In the genomic region with DNA sequence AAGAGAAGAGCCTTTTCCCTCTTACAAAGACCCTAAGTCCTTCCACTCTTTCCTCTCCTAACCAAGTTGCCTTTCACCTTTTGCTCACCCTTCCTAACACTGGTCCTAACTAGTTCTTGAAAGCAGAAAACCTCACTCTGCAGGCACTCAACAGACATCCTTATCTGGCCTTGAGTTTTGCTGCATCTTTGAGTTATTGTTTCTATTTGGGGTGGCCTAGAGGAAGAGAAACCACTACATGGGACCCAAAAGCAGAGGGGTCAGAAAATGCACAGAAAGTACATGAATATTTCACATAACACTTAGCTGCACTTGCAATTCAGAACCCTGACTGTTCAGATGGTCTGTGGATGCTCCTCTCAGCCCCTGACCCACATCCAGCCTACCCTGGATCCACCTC, we compare ENCODE assay signal across 29 cellular contexts.
A peak's percentile ranks its signal among the peaks of the same experiment; 100 is the strongest.
DNase-seq lines count a peak whose midpoint lies in the region; ATAC-seq, FAIRE-seq and TF ChIP-seq lines count a peak whose summit lies in the region.
"Had no signal": no experiment of that assay in that cellular context is flagged by ENCODE, and none has a peak within 500 bp of the region (broad histone marks: within the 10 kb centered on the region; RNA-seq: fewer than 3 reads in every experiment).

No MANE protein-coding gene starts in this region.

- FAIRE-seq in GM12878 (lab: Jason Lieb, UNC), result no peak
- no peak for FAIRE-seq in frontal cortex (lab: Jason Lieb, UNC)
- FAIRE-seq: A549, pancreas had no signal

- H3K9ac ChIP-seq in GM12878 (ENCODE audit: control insufficient read depth, insufficient read depth, low read length), result no peak overlapping the region
- H3K9ac ChIP-seq: GM23248 had no signal

- no peaks in the 10 kb centered on the region for H3K9me3 Mint-ChIP-seq in activated naive CD4-positive, alpha-beta T cell treated with anti-CD3 and anti-CD28 coated beads, Interleukin-2, amount 10 ng/mL, durations not matched to agents 7 days and 5 days
- H3K9me3 Mint-ChIP-seq: activated B cell treated with CpG ODN at 0.5 μM for 24 hours; activated naive CD4-positive, alpha-beta T cell treated with anti-CD3 and anti-CD28 coated beads, Interleukin-2, amount 50 U/mL, for 24 hours; activated T-helper 17 cell treated with anti-CD3 and anti-CD28 coated beads, Interleukin-2, amount 50 U/mL, for 72 hours; stimulated activated naive B cell treated with anti-CD40 and anti-IgM and Interleukin-4, amounts not matched to agents 10 μg/mL and 1 μg/mL and 100 μg/mL, for 72 hours had no signal

- H4K20me1 ChIP-seq in GM12878 (ENCODE audit: control insufficient read depth, insufficient read depth) (no peaks in the 10 kb centered on the region), osteoblast (ENCODE audit: insufficient read depth, low read length) (no peaks in the 10 kb centered on the region)

- H3K4me1 ChIP-seq in GM12878 (ENCODE audit: control insufficient read depth, insufficient read depth, low read length) (no peaks in the 10 kb centered on the region; the same call in 1 of the 2 replicates), osteoblast (ENCODE audit: insufficient read depth, low read length) (no peaks in the 10 kb centered on the region)
- H3K4me1 ChIP-seq: A549, pancreas, SJSA1 had no signal

- intact Hi-C loops in GM12878 (cut with micrococcal nuclease; ENCODE audit: unreplicated experiment), result no loop called here

- H3K27ac ChIP-seq in GM12878 (ENCODE audit: control insufficient read depth, insufficient read depth) (no peak overlapping the region), osteoblast (ENCODE audit: low read depth, low read length) (no peak overlapping the region)
- H3K27ac ChIP-seq: A549, dorsolateral prefrontal cortex, esophagus squamous epithelium, foreskin keratinocyte, GM23248, pancreas, SJSA1 had no signal

- H3K4me1 Mint-ChIP-seq in activated naive CD4-positive, alpha-beta T cell treated with anti-CD3 and anti-CD28 coated beads, Interleukin-2, amount 10 ng/mL, durations not matched to agents 7 days and 5 days, result peaks cover 64% of the 10 kb centered on the region
- H3K4me1 Mint-ChIP-seq: activated B cell treated with CpG ODN at 0.5 μM for 24 hours had no signal

- no peak for TF ChIP-seq POLR2A in GM12878 (IDR thresholded peaks at IDR 0.05; ENCODE audit: low read depth, low read length)

- H3K36me3 ChIP-seq in GM12878 (ENCODE audit: control insufficient read depth in 2 of 2, insufficient read depth in 2 of 2, low read length in 1 of 2) (no peaks in the 10 kb centered on the region), osteoblast (ENCODE audit: insufficient read depth, low read length) (no peaks in the 10 kb centered on the region)
- H3K36me3 ChIP-seq: esophagus squamous epithelium, pancreas, SJSA1 had no signal

- no peak overlapping the region for H3K4me3 ChIP-seq in GM12878
- no peak overlapping the region for H3K4me3 ChIP-seq in osteoblast (ENCODE audit: insufficient read depth, low read length)
- H3K4me3 ChIP-seq: A549, dorsolateral prefrontal cortex, esophagus squamous epithelium, GM23248, pancreas, SJSA1 had no signal

- no peak for DNase-seq in activated naive CD4-positive, alpha-beta T cell treated with anti-CD3 and anti-CD28 coated beads, Interleukin-2, amount 10 ng/mL, durations not matched to agents 7 days and 5 days
- DNase-seq in activated naive CD4-positive, alpha-beta T cell (lab: John Stamatoyannopoulos, UW), result no peak
- DNase-seq in GM12878 (ENCODE audit: low read depth, low spot score) (no peak), frontal cortex (ENCODE audit: low spot score in 2 of 2) (no peak), osteoblast (ENCODE audit: insufficient read length, low spot score, missing footprints) (no peak), occipital lobe (lab: John Stamatoyannopoulos, UW) (no peak)
- DNase-seq: activated B cell treated with CpG ODN at 0.5 μM for 24 hours; activated CD4-positive, alpha-beta T cell treated with anti-CD3 and anti-CD28 coated beads, Interleukin-2, amount 50 U/mL, for 48 hours; AML-193; DMS 273 treated with DMSO at 0.1 percent for 48 hours; dorsolateral prefrontal cortex; esophagus squamous epithelium; foreskin keratinocyte; GM23248; NCI-H1048; NCI-H1694 treated with DMSO at 0.1 percent for 48 hours; NCI-H446 treated with DMSO at 0.1 percent for 48 hours; NCI-H82; nephron progenitor cell; pancreas; RPMI8226; stimulated activated naive B cell treated with anti-CD40 and anti-IgM and Interleukin-4, amounts not matched to agents 10 μg/mL and 1 μg/mL and 100 μg/mL, for 72 hours; substantia nigra had no signal

- RAD21 ChIA-PET in GM12878 (lab: Charles Lee; ENCODE audit: unreplicated experiment), result no interaction called here

- H3K27ac Mint-ChIP-seq in activated naive CD4-positive, alpha-beta T cell treated with anti-CD3 and anti-CD28 coated beads, Interleukin-2, amount 10 ng/mL, durations not matched to agents 7 days and 5 days, result peak overlapping the region; percentile 12
- H3K27ac Mint-ChIP-seq: activated B cell treated with CpG ODN at 0.5 μM for 24 hours; activated naive CD4-positive, alpha-beta T cell treated with anti-CD3 and anti-CD28 coated beads, Interleukin-2, amount 50 U/mL, for 24 hours; activated T-helper 17 cell treated with anti-CD3 and anti-CD28 coated beads, Interleukin-2, amount 50 U/mL, for 72 hours; nephron progenitor cell; stimulated activated naive B cell treated with anti-CD40 and anti-IgM and Interleukin-4, amounts not matched to agents 10 μg/mL and 1 μg/mL and 100 μg/mL, for 72 hours had no signal

- BruUV-seq in GM12878 (replicated peaks; lab: Mats Ljungman, UMichigan), result no TSS peak

- SMC1A ChIA-PET in GM12878 (lab: Charles Lee; ENCODE audit: uncharacterized antibody, unreplicated experiment), result no interaction called here

- TF ChIP-seq RAD21 in GM12878 (IDR thresholded peaks at IDR 0.05; ENCODE audit: insufficient read depth, low read depth, low read length), result no peak

- no peak overlapping the region for H3K4me2 ChIP-seq in GM12878 (ENCODE audit: control insufficient read depth, insufficient read depth)
- H3K4me2 ChIP-seq in osteoblast (ENCODE audit: insufficient read depth, low read length), result no peak overlapping the region
- H3K4me2 ChIP-seq: A549 had no signal

- POLR2A ChIA-PET in GM12878 (lab: Charles Lee), result no interaction called here

- H2AFZ ChIP-seq in GM12878 (ENCODE audit: control insufficient read depth, low read depth, low read length) (no peak overlapping the region), osteoblast (ENCODE audit: low read length) (no peak overlapping the region)
- H2AFZ ChIP-seq: GM23248 had no signal

- H3K27me3 ChIP-seq in GM12878 (replicated peaks in 1 of 2; ENCODE audit: control insufficient read depth in 2 of 2, insufficient read depth in 2 of 2, low read length in 1 of 2), result no peaks in the 10 kb centered on the region
- peaks cover 16% of the 10 kb centered on the region for H3K27me3 ChIP-seq in osteoblast (ENCODE audit: insufficient read depth, low read length)
- H3K27me3 ChIP-seq: foreskin keratinocyte, pancreas had no signal

- CTCF ChIA-PET in activated naive CD4-positive, alpha-beta T cell treated with anti-CD3 and anti-CD28 coated beads, Interleukin-2, amount 10 ng/mL, durations not matched to agents 7 days and 5 days (lab: Charles Lee), result interaction anchor here (1.5 to 2.7 kb wide), 2 partner anchors 14 to 425 kb away, joined by 3 to 10 read pairs; no protein-coding TSS in a partner anchor
- CTCF ChIA-PET in GM12878 (lab: Yijun Ruan, JAX), result interaction anchor here (1.5 kb wide), 1 partner anchor 15 kb away, joined by 3 read pairs; no protein-coding TSS in a partner anchor

- no peak overlapping the region for H3K4me3 Mint-ChIP-seq in activated naive CD4-positive, alpha-beta T cell treated with anti-CD3 and anti-CD28 coated beads, Interleukin-2, amount 10 ng/mL, durations not matched to agents 7 days and 5 days
- H3K4me3 Mint-ChIP-seq: activated B cell treated with CpG ODN at 0.5 μM for 24 hours; activated naive CD4-positive, alpha-beta T cell treated with anti-CD3 and anti-CD28 coated beads, Interleukin-2, amount 50 U/mL, for 24 hours; activated T-helper 17 cell treated with anti-CD3 and anti-CD28 coated beads, Interleukin-2, amount 50 U/mL, for 72 hours; nephron progenitor cell; stimulated activated naive B cell treated with anti-CD40 and anti-IgM and Interleukin-4, amounts not matched to agents 10 μg/mL and 1 μg/mL and 100 μg/mL, for 72 hours had no signal

- in situ Hi-C loops in GM12878 (cut with MboI), result no loop called here

- ATAC-seq in HG02852 (IDR thresholded peaks at IDR 0.05; ENCODE audit: unreplicated experiment), result peak; percentile 59
- no peak for ATAC-seq in GM12878
- ATAC-seq in HG03135 (IDR thresholded peaks at IDR 0.05; ENCODE audit: unreplicated experiment), result no peak
- ATAC-seq: A549; activated T-helper 17 cell treated with anti-CD3 and anti-CD28 coated beads, Interleukin-2, amount 50 U/mL, for 72 hours; foreskin keratinocyte; pancreas; stimulated activated naive B cell treated with anti-CD40 and anti-IgM and Interleukin-4, amounts not matched to agents 10 μg/mL and 1 μg/mL and 100 μg/mL, for 72 hours had no signal

- H3K27me3 Mint-ChIP-seq in activated naive CD4-positive, alpha-beta T cell treated with anti-CD3 and anti-CD28 coated beads, Interleukin-2, amount 10 ng/mL, durations not matched to agents 7 days and 5 days, result no peaks in the 10 kb centered on the region
- H3K27me3 Mint-ChIP-seq: activated naive CD4-positive, alpha-beta T cell treated with anti-CD3 and anti-CD28 coated beads, Interleukin-2, amount 50 U/mL, for 24 hours; activated T-helper 17 cell treated with anti-CD3 and anti-CD28 coated beads, Interleukin-2, amount 50 U/mL, for 72 hours had no signal

- TF ChIP-seq CTCF in GM12878 (IDR thresholded peaks at IDR 0.05 in 2 of 3, conservative IDR thresholded peaks at IDR 0.05 in 1 of 3; ENCODE audit: control insufficient read depth in 2 of 3, extremely low read depth in 1 of 3, insufficient read depth in 1 of 3, low read depth in 3 of 3, low read length in 3 of 3) (no peak), osteoblast (IDR thresholded peaks at IDR 0.05; ENCODE audit: extremely low read depth, low read depth, low read length) (no peak)

- H3K9me3 ChIP-seq in GM12878 (replicated peaks; ENCODE audit: control insufficient read depth, insufficient read depth, low read length) (no peaks in the 10 kb centered on the region), osteoblast (ENCODE audit: low read depth, low read length) (no peaks in the 10 kb centered on the region)
- H3K9me3 ChIP-seq: A549, esophagus squamous epithelium, pancreas, SJSA1 had no signal

- H3K79me2 ChIP-seq in GM12878 (ENCODE audit: control insufficient read depth, insufficient read depth, low read length) (no peaks in the 10 kb centered on the region), osteoblast (ENCODE audit: insufficient read depth, low read length) (no peaks in the 10 kb centered on the region)

- TF ChIP-seq EP300 in GM12878 (IDR thresholded peaks at IDR 0.05; ENCODE audit: borderline replicate concordance in 1 of 2, control insufficient read depth in 1 of 2, low read depth in 2 of 2, low read length in 2 of 2), result no peak

- H3K36me3 Mint-ChIP-seq in activated naive CD4-positive, alpha-beta T cell treated with anti-CD3 and anti-CD28 coated beads, Interleukin-2, amount 10 ng/mL, durations not matched to agents 7 days and 5 days, result peaks cover 4% of the 10 kb centered on the region
- H3K36me3 Mint-ChIP-seq: stimulated activated naive B cell treated with anti-CD40 and anti-IgM and Interleukin-4, amounts not matched to agents 10 μg/mL and 1 μg/mL and 100 μg/mL, for 72 hours had no signal

TF ChIP-seq in GM12878, 131 proteins besides CTCF, POLR2A, EP300 and RAD21 (continues in another document):
- TF ChIP-seq PAX5 (IDR thresholded peaks at IDR 0.05; ENCODE audit: borderline replicate concordance, low read depth, low read length), result no peak
